ENCODE assay signal across 8 cellular contexts in the genomic region with DNA sequence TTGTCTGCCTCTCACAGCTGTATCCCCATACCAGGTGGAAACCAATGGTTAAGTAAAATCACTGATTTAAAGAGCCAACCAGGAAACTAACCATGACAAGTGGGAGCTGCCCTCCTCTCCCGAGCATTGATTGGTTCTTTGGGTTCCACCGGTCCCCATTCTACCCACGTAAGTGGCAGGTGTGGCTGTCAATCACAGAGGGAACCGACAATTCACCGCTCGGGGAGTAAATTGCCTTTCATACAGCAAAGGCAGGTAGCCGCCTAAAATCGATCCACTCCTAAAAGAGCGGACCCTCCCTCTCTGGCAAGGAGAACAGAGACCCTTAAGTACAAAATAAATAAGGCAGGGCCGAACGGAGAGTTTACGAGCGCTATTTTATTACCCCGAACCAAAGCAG. TPM values are rescaled to one million over a fixed set of nuclear protein-coding genes. Genes with fewer than 3 reads are reported as not detected.
DNase-seq lines count a peak whose midpoint lies in the region; ATAC-seq and TF ChIP-seq lines count a peak whose summit lies in the region.

No MANE protein-coding gene starts in this region.

- H4K20me1 ChIP-seq in Karpas-422 (ENCODE audit: insufficient read depth, low read depth, low read length), result no peaks in the 10 kb centered on the region

- H3K79me2 ChIP-seq in Karpas-422 (ENCODE audit: low read length), result no peaks in the 10 kb centered on the region

- H3K4me1 ChIP-seq in endodermal cell (ENCODE audit: control insufficient read depth, insufficient read depth, low read length) (no peaks in the 10 kb centered on the region), lung (ENCODE audit: control insufficient read depth in 2 of 2, insufficient read depth in 2 of 2, low read length in 2 of 2) (peaks cover 0 to 3% of the 10 kb centered on the region in 2 donors), Karpas-422 (ENCODE audit: low read length) (no peaks in the 10 kb centered on the region)

- peaks cover 4% of the 10 kb centered on the region for H3K9me3 Mint-ChIP-seq in T-helper 1 cell treated with Interleukin-12 subunit alpha and Interleukin-12 subunit beta and Interleukin-4 antibody, amounts not matched to agents 30 μg/mL and 1 μg/mL, for 36 hours
- no peaks in the 10 kb centered on the region for H3K9me3 Mint-ChIP-seq in endodermal cell

- H3K27ac ChIP-seq in endodermal cell (ENCODE audit: low read depth, low read length) (no peak overlapping the region), lung (ENCODE audit: low read depth in 1 of 2, low read length in 1 of 2) (no peak overlapping the region), Karpas-422 (ENCODE audit: low read length) (no peak overlapping the region)

- no peaks in the 10 kb centered on the region for H3K36me3 Mint-ChIP-seq in T-helper 1 cell treated with Interleukin-12 subunit alpha and Interleukin-12 subunit beta and Interleukin-4 antibody, amounts not matched to agents 30 μg/mL and 1 μg/mL, for 36 hours (ENCODE audit: low read depth)
- no peaks in the 10 kb centered on the region for H3K36me3 Mint-ChIP-seq in endodermal cell (ENCODE audit: low read depth)

- no peaks in the 10 kb centered on the region for H3K9me2 ChIP-seq in Karpas-422 (replicated peaks; ENCODE audit: insufficient read depth, low read length)

- TF ChIP-seq CTCF in GM10248 (IDR thresholded peaks at IDR 0.05; ENCODE audit: control extremely low read depth, extremely low read depth, low read depth, missing control alignments) (no peak), endodermal cell (conservative IDR thresholded peaks at IDR 0.05) (no peak), lung (IDR thresholded peaks at IDR 0.05; ENCODE audit: control extremely low read depth, extremely low read depth) (no peak)

- peak overlapping the region; percentile 68 for H3K4me3 Mint-ChIP-seq in T-helper 1 cell treated with Interleukin-12 subunit alpha and Interleukin-12 subunit beta and Interleukin-4 antibody, amounts not matched to agents 30 μg/mL and 1 μg/mL, for 36 hours
- H3K4me3 Mint-ChIP-seq in endodermal cell, result peak overlapping the region; percentile 75

- H3K9ac ChIP-seq in endodermal cell (ENCODE audit: extremely low read depth, low read length, poor library complexity, severe bottlenecking), result peak overlapping the region; percentile 58
- no peak overlapping the region for H3K9ac ChIP-seq in Karpas-422 (ENCODE audit: low read length)

- POLR2A ChIA-PET in GM10248 (lab: Yijun Ruan, JAX), result no interaction called here

- CTCF ChIA-PET in GM10248 (lab: Yijun Ruan, JAX), result no interaction called here

- DNase-seq in GM10248 (ENCODE audit: extremely low spot score), result peak; percentile 27
- DNase-seq in NCI-H1048 (lab: John Stamatoyannopoulos, UW), result peak; percentile 74
- peak; percentile 97 for DNase-seq in endodermal cell
- peak; percentile 90 for DNase-seq in lung (ENCODE audit: low spot score)
- DNase-seq in stimulated activated CD8-positive, alpha-beta memory T cell treated with anti-CD3 and anti-CD28 coated beads, Interleukin-4, amount 100 ng/mL, for 48 hours, result peak; percentile 60
- no peak for DNase-seq in Karpas-422

- H3K27ac Mint-ChIP-seq in T-helper 1 cell treated with Interleukin-12 subunit alpha and Interleukin-12 subunit beta and Interleukin-4 antibody, amounts not matched to agents 30 μg/mL and 1 μg/mL, for 36 hours, result peak overlapping the region; percentile 52
- H3K27ac Mint-ChIP-seq in endodermal cell, result peak overlapping the region; percentile 84

- no peaks in the 10 kb centered on the region for H3K27me3 ChIP-seq in endodermal cell (ENCODE audit: control insufficient read depth, insufficient read depth, low read length, poor library complexity, severe bottlenecking)
- H3K27me3 ChIP-seq in lung (ENCODE audit: control insufficient read depth, insufficient read depth), result no peaks in the 10 kb centered on the region
- no peaks in the 10 kb centered on the region for H3K27me3 ChIP-seq in Karpas-422 (ENCODE audit: low read length)

- no peaks in the 10 kb centered on the region for H3K36me3 ChIP-seq in endodermal cell (ENCODE audit: control insufficient read depth, insufficient read depth, low read length)
- no peaks in the 10 kb centered on the region for H3K36me3 ChIP-seq in lung (ENCODE audit: control insufficient read depth in 2 of 2, insufficient read depth in 2 of 2, low read length in 2 of 2)
- no peaks in the 10 kb centered on the region for H3K36me3 ChIP-seq in Karpas-422 (ENCODE audit: insufficient read depth, low read length)

- no peaks in the 10 kb centered on the region for H3K4me1 Mint-ChIP-seq in T-helper 1 cell treated with Interleukin-12 subunit alpha and Interleukin-12 subunit beta and Interleukin-4 antibody, amounts not matched to agents 30 μg/mL and 1 μg/mL, for 36 hours (ENCODE audit: low read depth)
- peaks cover 3% of the 10 kb centered on the region for H3K4me1 Mint-ChIP-seq in endodermal cell

- ATAC-seq in lung (ENCODE audit: insufficient read depth, low FRiP score) (peak; percentile 76), HG03108 (IDR thresholded peaks at IDR 0.05; ENCODE audit: unreplicated experiment) (no peak)

- no peak overlapping the region for H3K4me2 ChIP-seq in Karpas-422 (ENCODE audit: low read depth, low read length, poor library complexity, severe bottlenecking)

- peaks cover 50% of the 10 kb centered on the region for H3K27me3 Mint-ChIP-seq in T-helper 1 cell treated with Interleukin-12 subunit alpha and Interleukin-12 subunit beta and Interleukin-4 antibody, amounts not matched to agents 30 μg/mL and 1 μg/mL, for 36 hours (ENCODE audit: low read depth)
- peaks cover 3% of the 10 kb centered on the region for H3K27me3 Mint-ChIP-seq in endodermal cell (ENCODE audit: insufficient read depth)

- no peak overlapping the region for H2AFZ ChIP-seq in Karpas-422 (ENCODE audit: low read length)

- H3K4me3 ChIP-seq in endodermal cell (ENCODE audit: low read length) (peak overlapping the region; percentile 96), lung (peak overlapping the region; percentile 15), Karpas-422 (ENCODE audit: low read length) (no peak overlapping the region)

- H3K9me3 ChIP-seq in endodermal cell (ENCODE audit: control insufficient read depth, low read length) (no peaks in the 10 kb centered on the region), lung (ENCODE audit: control insufficient read depth in 2 of 2, insufficient read depth in 1 of 2, low read length in 1 of 2) (no peaks in the 10 kb centered on the region), Karpas-422 (ENCODE audit: low read length) (no peaks in the 10 kb centered on the region)

- 0% methylated on average over 8 to 14 of the region's 14 CpGs for WGBS in endodermal cell (ENCODE audit: insufficient coverage in 1 of 2, insufficient read length in 1 of 2), 2 experiments
- 2% methylated on average over 14 of the region's 14 CpGs for WGBS in lung, 2 donors

RNA-seq across cellular contexts. Expression of a gene that starts 1.2 kb away (rescaled TPM):
- total RNA-seq in endodermal cell (10 to 100 TPM; 16.1 to 22.8 TPM), lung (1 to 10 TPM; 1.2 to 3.5 TPM)
- 8.2 TPM for polyA plus RNA-seq in endodermal cell (2013, experiment 1 of 2)
- polyA plus RNA-seq in endodermal cell (2013, experiment 2 of 2), result 9.3 TPM
- under 1 TPM; 0.20 to 0.74 TPM for polyA plus RNA-seq in lung
- total RNA-seq in Karpas-422 (2014; rRNA removed; shearing (Covaris generic); ENCODE audit: low replicate concordance), result 0.43 and 3.7 TPM in 2 replicates
